ENCODE assay signal across 23 cellular contexts in genomic region chr20:41221614-41222218, GRCh38.
DNase-seq lines count a peak whose midpoint lies in the region; ATAC-seq and TF ChIP-seq lines count a peak whose summit lies in the region.
"Had no signal": no experiment of that assay in that cellular context is flagged by ENCODE, and none has a peak within 500 bp of the region (broad histone marks: within the 10 kb centered on the region; RNA-seq: fewer than 3 reads in every experiment).

No MANE protein-coding gene starts in this region.

- no peaks in the 10 kb centered on the region for H3K36me3 ChIP-seq in SK-N-SH (replicated peaks in 1 of 2; ENCODE audit: control insufficient read depth in 1 of 2, insufficient read depth in 2 of 2, low read length in 1 of 2)
- no peaks in the 10 kb centered on the region for H3K36me3 ChIP-seq in CD8-positive, alpha-beta memory T cell (ENCODE audit: insufficient read depth, low read length)

- H3K27ac ChIP-seq in SK-N-SH (ENCODE audit: low read depth in 2 of 2, low read length in 1 of 2) (no peak overlapping the region; a peak in 1 of 4 replicates), dorsolateral prefrontal cortex (peak overlapping the region; percentile 72 to 100 (median 97)), temporal lobe (ENCODE audit: low read depth, low read length) (peak overlapping the region; percentile 98)
- no peak overlapping the region for H3K27ac ChIP-seq in CD8-positive, alpha-beta memory T cell (ENCODE audit: low read depth, low read length)
- H3K27ac ChIP-seq: 22Rv1, KMS-11 had no signal

- H3K9me2 ChIP-seq in SK-N-SH = no peaks in the 10 kb centered on the region

- H4K20me1 ChIP-seq in SK-N-SH (ENCODE audit: insufficient read depth) = no peaks in the 10 kb centered on the region

- no peaks in the 10 kb centered on the region for H3K9me3 Mint-ChIP-seq in glutamatergic neuron (ENCODE audit: unreplicated experiment)
- H3K9me3 Mint-ChIP-seq in CD8-positive, alpha-beta memory T cell = no peaks in the 10 kb centered on the region
- H3K9me3 Mint-ChIP-seq: activated CD4-positive, alpha-beta memory T cell treated with anti-CD3 and anti-CD28 coated beads for 36 hours; activated naive CD8-positive, alpha-beta T cell treated with anti-CD3 and anti-CD28 coated beads for 36 hours; natural killer cell; stimulated activated effector memory CD8-positive, alpha-beta T cell treated with anti-CD3 and anti-CD28 coated beads, Interleukin-12 subunit alpha, Interleukin-12 subunit beta, amount 100 ng/mL, for 72 hours had no signal

- no peak overlapping the region for H3K4me3 ChIP-seq in SK-N-SH (ENCODE audit: low read depth in 2 of 2, low read length in 1 of 2)
- H3K4me3 ChIP-seq in dorsolateral prefrontal cortex = peak overlapping the region in 7 of 59 donors; percentile 5 to 29 (median 12)
- no peak overlapping the region for H3K4me3 ChIP-seq in CD8-positive, alpha-beta memory T cell (ENCODE audit: low read length)
- H3K4me3 ChIP-seq: GM12878 had no signal

- CTCF ChIA-PET in SK-N-SH (lab: Yijun Ruan, JAX) = interaction anchor here (3.4 kb wide), 1 partner anchor 11 kb away, joined by 18 read pairs; no protein-coding TSS in a partner anchor
- CTCF ChIA-PET in CD8-positive, alpha-beta memory T cell (lab: Charles Lee) = interaction anchor here (2.3 kb wide), 1 partner anchor 11 kb away, joined by 10 read pairs; no protein-coding TSS in a partner anchor

- no peaks in the 10 kb centered on the region for H3K36me3 Mint-ChIP-seq in glutamatergic neuron (ENCODE audit: unreplicated experiment)
- peaks cover 0 to 6% (median 0%) of the 10 kb centered on the region in 3 donors for H3K36me3 Mint-ChIP-seq in CD8-positive, alpha-beta memory T cell
- H3K36me3 Mint-ChIP-seq: activated CD4-positive, alpha-beta memory T cell treated with anti-CD3 and anti-CD28 coated beads for 36 hours; natural killer cell; stimulated activated effector memory CD8-positive, alpha-beta T cell treated with anti-CD3 and anti-CD28 coated beads, Interleukin-12 subunit alpha, Interleukin-12 subunit beta, amount 100 ng/mL, for 72 hours had no signal

- H3K9me3 ChIP-seq in SK-N-SH = no peaks in the 10 kb centered on the region
- H3K9me3 ChIP-seq in CD8-positive, alpha-beta memory T cell (ENCODE audit: low read length) = no peaks in the 10 kb centered on the region

- peak; percentile 56 for ATAC-seq in SK-N-SH treated with all-trans-retinoic acid at 6 μM for 48 hours
- ATAC-seq: GM12878; natural killer cell; stimulated activated effector memory CD8-positive, alpha-beta T cell treated with anti-CD3 and anti-CD28 coated beads, Interleukin-12 subunit alpha, Interleukin-12 subunit beta, amount 100 ng/mL, for 72 hours had no signal

- WGBS in SK-N-SH (ENCODE audit: low lambda C conversion rate) = 99% methylated on average over 5 of the region's 5 CpGs

- no peak overlapping the region for H3K9ac ChIP-seq in SK-N-SH
- H3K9ac ChIP-seq: KMS-11 had no signal

- no peaks in the 10 kb centered on the region for H3K4me1 Mint-ChIP-seq in glutamatergic neuron (ENCODE audit: low read depth, unreplicated experiment)
- no peaks in the 10 kb centered on the region for H3K4me1 Mint-ChIP-seq in CD8-positive, alpha-beta memory T cell
- H3K4me1 Mint-ChIP-seq: stimulated activated effector memory CD8-positive, alpha-beta T cell treated with anti-CD3 and anti-CD28 coated beads, Interleukin-12 subunit alpha, Interleukin-12 subunit beta, amount 100 ng/mL, for 72 hours had no signal

- DNase-seq in SK-N-SH = no peak
- peak in 7 of 10 donors; percentile 52 to 78 (median 68) for DNase-seq in dorsolateral prefrontal cortex
- peak; percentile 63 for DNase-seq in midbrain (lab: John Stamatoyannopoulos, UW)
- no peak for DNase-seq in OCI-M1 (lab: John Stamatoyannopoulos, UW)
- no peak for DNase-seq in glutamatergic neuron
- DNase-seq in CD8-positive, alpha-beta memory T cell = no peak
- DNase-seq: activated CD4-positive, alpha-beta memory T cell treated with anti-CD3 and anti-CD28 coated beads for 36 hours; activated naive CD8-positive, alpha-beta T cell treated with anti-CD3 and anti-CD28 coated beads for 36 hours; DMS79 treated with DMSO at 0.1 percent for 48 hours; mesendoderm; MV-4-11; natural killer cell; NCI-H187 treated with DMSO at 0.1 percent for 48 hours; NCI-H69; stimulated activated CD4-positive, alpha-beta T cell treated with anti-CD3 and anti-CD28 coated beads, Interleukin-1b, Interleukin-23, amount 100 ng/mL, for 48 hours; trophoblast cell had no signal

- no peaks in the 10 kb centered on the region for H3K27me3 Mint-ChIP-seq in glutamatergic neuron (ENCODE audit: unreplicated experiment)
- H3K27me3 Mint-ChIP-seq in CD8-positive, alpha-beta memory T cell = no peaks in the 10 kb centered on the region
- H3K27me3 Mint-ChIP-seq: activated CD4-positive, alpha-beta memory T cell treated with anti-CD3 and anti-CD28 coated beads for 36 hours; activated naive CD8-positive, alpha-beta T cell treated with anti-CD3 and anti-CD28 coated beads for 36 hours; B cell had no signal

- no peaks in the 10 kb centered on the region for H3F3A ChIP-seq in SK-N-SH (replicated peaks; ENCODE audit: insufficient read depth)

- H3K4me1 ChIP-seq in SK-N-SH (ENCODE audit: control insufficient read depth in 1 of 2, insufficient read depth in 2 of 2, low read depth in 1 of 2, low read length in 1 of 2) = peaks cover 0 to 14% of the 10 kb centered on the region in 2 experiments; a peak in 3 of 4 replicates
- no peaks in the 10 kb centered on the region for H3K4me1 ChIP-seq in CD8-positive, alpha-beta memory T cell (ENCODE audit: insufficient read depth, low read length)

- H3K4me3 Mint-ChIP-seq in glutamatergic neuron (ENCODE audit: unreplicated experiment) = no peak overlapping the region
- no peak overlapping the region for H3K4me3 Mint-ChIP-seq in CD8-positive, alpha-beta memory T cell
- H3K4me3 Mint-ChIP-seq: activated CD4-positive, alpha-beta memory T cell treated with anti-CD3 and anti-CD28 coated beads for 36 hours; activated naive CD8-positive, alpha-beta T cell treated with anti-CD3 and anti-CD28 coated beads for 36 hours; B cell; natural killer cell; stimulated activated effector memory CD8-positive, alpha-beta T cell treated with anti-CD3 and anti-CD28 coated beads, Interleukin-12 subunit alpha, Interleukin-12 subunit beta, amount 100 ng/mL, for 72 hours had no signal

- H3K27ac Mint-ChIP-seq in glutamatergic neuron (ENCODE audit: unreplicated experiment) = no peak overlapping the region
- H3K27ac Mint-ChIP-seq in CD8-positive, alpha-beta memory T cell = peak overlapping the region in 2 of 8 donors; percentile 40 to 56
- H3K27ac Mint-ChIP-seq: activated CD4-positive, alpha-beta memory T cell treated with anti-CD3 and anti-CD28 coated beads for 36 hours; activated naive CD8-positive, alpha-beta T cell treated with anti-CD3 and anti-CD28 coated beads for 36 hours; B cell; natural killer cell; stimulated activated effector memory CD8-positive, alpha-beta T cell treated with anti-CD3 and anti-CD28 coated beads, Interleukin-12 subunit alpha, Interleukin-12 subunit beta, amount 100 ng/mL, for 72 hours had no signal

- TF ChIP-seq CTCF in SK-N-SH (IDR thresholded peaks at IDR 0.05) (no peak), dorsolateral prefrontal cortex (IDR thresholded peaks at IDR 0.05 in 54 of 56, conservative IDR thresholded peaks at IDR 0.05 in 2 of 56; ENCODE audit: low read depth in 1 of 56, partially characterized antibody in 56 of 56) (no peak), glutamatergic neuron (IDR thresholded peaks at IDR 0.05; ENCODE audit: partially characterized antibody, unreplicated experiment) (no peak)

- intact Hi-C loops in dorsolateral prefrontal cortex (cut with DNase I) = loop anchor here (1.0 to 5.0 kb wide), 2 partner anchors 16 to 96 kb away; partner anchors contain the start of gene ZHX3 (in 1 of the 2)

- POLR2A ChIA-PET in SK-N-SH (lab: Yijun Ruan, JAX) = no interaction called here
- POLR2A ChIA-PET in CD8-positive, alpha-beta memory T cell (lab: Charles Lee) = no interaction called here

- H2AFZ ChIP-seq in SK-N-SH (ENCODE audit: low read depth) = no peak overlapping the region

- H3K4me2 ChIP-seq in SK-N-SH = no peak overlapping the region
- H3K4me2 ChIP-seq: KMS-11 had no signal

- H3K79me2 ChIP-seq in SK-N-SH (ENCODE audit: insufficient read depth) = no peaks in the 10 kb centered on the region

- H3K27me3 ChIP-seq in SK-N-SH (ENCODE audit: insufficient read depth) (no peaks in the 10 kb centered on the region), dorsolateral prefrontal cortex (no peaks in the 10 kb centered on the region)
- no peaks in the 10 kb centered on the region for H3K27me3 ChIP-seq in CD8-positive, alpha-beta memory T cell (ENCODE audit: insufficient read depth, low read length, poor library complexity, severe bottlenecking)

- TF ChIP-seq RAD21 in SK-N-SH (IDR thresholded peaks at IDR 0.05; ENCODE audit: low read length) = no peak

- TF ChIP-seq EP300 in SK-N-SH (IDR thresholded peaks at IDR 0.05; ENCODE audit: borderline replicate concordance in 1 of 2, low read depth in 1 of 2, low read length in 1 of 2) = no peak

TF ChIP-seq in SK-N-SH treated with all-trans-retinoic acid at 6 μM for 48 hours, 23 proteins besides CTCF, POLR2A, EP300 and RAD21:
- TF ChIP-seq ZNF70 (CRISPR knock-in tag; IDR thresholded peaks at IDR 0.05) (peak; percentile 34; the same call in 1 of the 2 replicates), ZNF565 (CRISPR knock-in tag; conservative IDR thresholded peaks at IDR 0.05; ENCODE audit: low read depth) (no peak)

TF ChIP-seq in SK-N-SH, 30 proteins besides CTCF, POLR2A, EP300 and RAD21 (continues in another document):
- TF ChIP-seq EZH2phosphoT487 (IDR thresholded peaks at IDR 0.05; ENCODE audit: borderline replicate concordance, low read depth) = no peak
- TF ChIP-seq FOXJ3 (CRISPR knock-in tag; IDR thresholded peaks at IDR 0.05) = no peak
- TF ChIP-seq MEF2A (IDR thresholded peaks at IDR 0.05; ENCODE audit: borderline replicate concordance, low read depth) = no peak
- no peak for TF ChIP-seq GABPA (IDR thresholded peaks at IDR 0.05; ENCODE audit: low read depth)
- no peak for TF ChIP-seq USF1 (IDR thresholded peaks at IDR 0.05; ENCODE audit: borderline replicate concordance, low read depth)
- no peak for TF ChIP-seq CHD2 (IDR thresholded peaks at IDR 0.05; ENCODE audit: low read length, partially characterized antibody)
- no peak for TF ChIP-seq RFX5 (IDR thresholded peaks at IDR 0.05; ENCODE audit: low read length)
- no peak for TF ChIP-seq POLR2AphosphoS5 (IDR thresholded peaks at IDR 0.05; ENCODE audit: low read depth, low read length)
- no peak for TF ChIP-seq SMC3 (IDR thresholded peaks at IDR 0.05; ENCODE audit: low read depth, low read length)
- no peak for TF ChIP-seq ELF1 (IDR thresholded peaks at IDR 0.05)
- TF ChIP-seq JUND (IDR thresholded peaks at IDR 0.05) = no peak
- TF ChIP-seq RCOR1 (IDR thresholded peaks at IDR 0.05; ENCODE audit: low read length) = no peak

Comparison
In these comparisons a context has a peak if more than half of its experiments do, and no peak if none do; other contexts are left out.
1. DNase-seq: peak in dorsolateral prefrontal cortex (7 of 10) and midbrain (single experiment); none in SK-N-SH (single experiment), OCI-M1 (single experiment), glutamatergic neuron (single experiment) and CD8-positive, alpha-beta memory T cell (0 of 5).
2. H3K27ac ChIP-seq: peak in dorsolateral prefrontal cortex (59 of 59) and temporal lobe (single experiment); none in SK-N-SH (0 of 2) and CD8-positive, alpha-beta memory T cell (single experiment).